ENCODE assay signal across 17 cellular contexts in the genomic region with DNA sequence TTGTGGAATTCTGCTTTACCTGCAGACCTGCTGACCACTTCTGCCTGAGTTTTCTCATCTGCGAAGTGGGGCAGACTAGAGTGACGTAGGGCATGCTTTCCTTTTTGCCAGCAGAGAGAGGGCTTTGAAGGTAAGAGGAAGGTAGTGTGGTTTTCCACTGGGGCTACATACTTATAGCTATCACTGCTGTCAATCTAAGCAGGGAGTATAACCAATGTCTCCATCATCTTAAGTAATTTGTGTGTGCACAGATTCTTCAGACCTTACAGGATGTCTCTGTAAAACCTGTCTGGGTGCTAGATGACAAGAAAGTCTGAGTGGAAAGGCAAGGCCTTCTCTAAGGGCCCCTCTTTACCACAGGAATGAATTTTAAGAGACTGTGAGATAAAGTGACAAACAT.
"Had no signal": no experiment of that assay in that cellular context is flagged by ENCODE, and none has a peak within 500 bp of the region (broad histone marks: within the 10 kb centered on the region; RNA-seq: fewer than 3 reads in every experiment).

No MANE protein-coding gene starts in this region.

- H3K27me3 ChIP-seq: dorsolateral prefrontal cortex, heart left ventricle, ovary, sigmoid colon, upper lobe of left lung had no signal

- H3K9me3 Mint-ChIP-seq: neural crest cell had no signal

- H3K4me3 Mint-ChIP-seq: memory B cell, neural crest cell had no signal

- H3K27ac ChIP-seq: dorsolateral prefrontal cortex, ovary, sigmoid colon, upper lobe of left lung had no signal

- H3K27me3 Mint-ChIP-seq: memory B cell had no signal

- DNase-seq: activated CD4-positive, alpha-beta T cell treated with anti-CD3 and anti-CD28 coated beads for 1 hour; activated CD8-positive, alpha-beta memory T cell treated with anti-CD3 and anti-CD28 coated beads for 24 hours; activated gamma-delta T cell; amygdala; dorsolateral prefrontal cortex; heart left ventricle; ovary; SIG-M5; sigmoid colon; stimulated activated CD4-positive, alpha-beta T cell treated with anti-CD3 and anti-CD28 coated beads, Interleukin-2, amount 100 ng/mL, for 24 hours; T1000; upper lobe of left lung had no signal

- H3K4me3 ChIP-seq: dorsolateral prefrontal cortex, heart left ventricle, ovary, sigmoid colon, upper lobe of left lung had no signal

- H3K27ac Mint-ChIP-seq: memory B cell had no signal

- H3K36me3 ChIP-seq: heart left ventricle, ovary, sigmoid colon, upper lobe of left lung had no signal

- FAIRE-seq: endothelial cell of umbilical vein, frontal cortex, islet of Langerhans had no signal

- H3K9me3 ChIP-seq: ovary, sigmoid colon, upper lobe of left lung had no signal

- ATAC-seq: heart left ventricle had no signal

- H3K4me1 Mint-ChIP-seq: neural crest cell had no signal
